Comparison of ENCODE assay signal across 1 cellular context in genomic region chr7:76336094-76336493, GRCh38.
TF ChIP-seq lines count a peak whose summit lies in the region.

No MANE protein-coding gene starts in this region.

TF ChIP-seq in IMR-90, 13 proteins besides CTCF, POLR2A, EP300 and RAD21:
- no peak for TF ChIP-seq MAZ (IDR thresholded peaks at IDR 0.05; ENCODE audit: borderline replicate concordance, low read depth, low read length)
- no peak for TF ChIP-seq CEBPB (IDR thresholded peaks at IDR 0.05; ENCODE audit: low read depth, low read length)
- TF ChIP-seq RFX5 (IDR thresholded peaks at IDR 0.05; ENCODE audit: low read depth, low read length) = no peak
- TF ChIP-seq SMC3 (IDR thresholded peaks at IDR 0.05; ENCODE audit: low read depth, low read length) = no peak
- TF ChIP-seq FOS (IDR thresholded peaks at IDR 0.05; ENCODE audit: low read depth, low read length) = no peak
